1 cellular context compared by ENCODE assay signal in genomic region chr7:1473864-1474512, GRCh38.
TF ChIP-seq lines count a peak whose summit lies in the region.

No MANE protein-coding gene starts in this region.

TF ChIP-seq in HepG2, 621 proteins besides CTCF, POLR2A, EP300 and RAD21 (continued from another document and continues in another):
- peak; percentile 60; the same call in 1 of the 2 replicates for TF ChIP-seq NFKB2 (CRISPR knock-in tag; IDR thresholded peaks at IDR 0.05; ENCODE audit: borderline replicate concordance)
- peak; percentile 43; the same call in 1 of the 2 replicates for TF ChIP-seq ZSCAN21 (CRISPR knock-in tag; IDR thresholded peaks at IDR 0.05; ENCODE audit: borderline replicate concordance)
- TF ChIP-seq TMF1 (CRISPR knock-in tag; IDR thresholded peaks at IDR 0.05; ENCODE audit: low read depth): no peak
- no peak for TF ChIP-seq CSRNP2 (CRISPR knock-in tag; conservative IDR thresholded peaks at IDR 0.05; ENCODE audit: low read depth)
- TF ChIP-seq DR1 (CRISPR knock-in tag; IDR thresholded peaks at IDR 0.05): no peak
- TF ChIP-seq MED13 (CRISPR knock-in tag; IDR thresholded peaks at IDR 0.05): no peak
- TF ChIP-seq RERE (CRISPR knock-in tag; IDR thresholded peaks at IDR 0.05; ENCODE audit: low read depth): no peak
- TF ChIP-seq, protein P1, sequence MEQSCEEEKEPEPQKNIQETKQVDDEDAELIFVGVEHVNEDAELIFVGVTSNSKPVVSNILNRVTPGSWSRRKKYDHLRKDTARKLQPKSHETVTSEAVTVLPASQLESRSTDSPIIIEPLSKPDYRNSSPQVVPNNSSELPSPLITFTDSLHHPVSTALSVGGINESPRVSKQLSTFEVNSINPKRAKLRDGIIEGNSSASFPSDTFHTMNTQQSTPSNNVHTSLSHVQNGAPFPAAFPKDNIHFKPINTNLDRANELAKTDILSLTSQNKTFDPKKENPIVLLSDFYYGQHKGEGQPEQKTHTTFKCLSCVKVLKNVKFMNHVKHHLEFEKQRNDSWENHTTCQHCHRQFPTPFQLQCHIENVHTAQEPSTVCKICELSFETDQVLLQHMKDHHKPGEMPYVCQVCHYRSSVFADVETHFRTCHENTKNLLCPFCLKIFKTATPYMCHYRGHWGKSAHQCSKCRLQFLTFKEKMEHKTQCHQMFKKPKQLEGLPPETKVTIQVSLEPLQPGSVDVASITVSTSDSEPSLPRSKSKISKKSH (CRISPR knock-in tag; IDR thresholded peaks at IDR 0.05; ENCODE audit: borderline replicate concordance): no peak; the same call in 1 of the 2 replicates
- TF ChIP-seq SMAD3 (CRISPR knock-in tag; IDR thresholded peaks at IDR 0.05): no peak
- TF ChIP-seq, protein P2, sequence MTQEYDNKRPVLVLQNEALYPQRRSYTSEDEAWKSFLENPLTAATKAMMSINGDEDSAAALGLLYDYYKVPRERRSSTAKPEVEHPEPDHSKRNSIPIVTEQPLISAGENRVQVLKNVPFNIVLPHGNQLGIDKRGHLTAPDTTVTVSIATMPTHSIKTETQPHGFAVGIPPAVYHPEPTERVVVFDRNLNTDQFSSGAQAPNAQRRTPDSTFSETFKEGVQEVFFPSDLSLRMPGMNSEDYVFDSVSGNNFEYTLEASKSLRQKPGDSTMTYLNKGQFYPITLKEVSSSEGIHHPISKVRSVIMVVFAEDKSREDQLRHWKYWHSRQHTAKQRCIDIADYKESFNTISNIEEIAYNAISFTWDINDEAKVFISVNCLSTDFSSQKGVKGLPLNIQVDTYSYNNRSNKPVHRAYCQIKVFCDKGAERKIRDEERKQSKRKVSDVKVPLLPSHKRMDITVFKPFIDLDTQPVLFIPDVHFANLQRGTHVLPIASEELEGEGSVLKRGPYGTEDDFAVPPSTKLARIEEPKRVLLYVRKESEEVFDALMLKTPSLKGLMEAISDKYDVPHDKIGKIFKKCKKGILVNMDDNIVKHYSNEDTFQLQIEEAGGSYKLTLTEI (CRISPR knock-in tag; conservative IDR thresholded peaks at IDR 0.05): no peak
- no peak for TF ChIP-seq ZMAT3 (CRISPR knock-in tag; conservative IDR thresholded peaks at IDR 0.05)
- no peak for TF ChIP-seq ZMYM3 (CRISPR knock-in tag; IDR thresholded peaks at IDR 0.05)
- no peak for TF ChIP-seq TOE1 (CRISPR knock-in tag; IDR thresholded peaks at IDR 0.05)
- peak; percentile 99 for TF ChIP-seq ZNF263 (CRISPR knock-in tag; IDR thresholded peaks at IDR 0.05)
- no peak for TF ChIP-seq HMGXB3 (CRISPR knock-in tag; IDR thresholded peaks at IDR 0.05; ENCODE audit: borderline replicate concordance)
- peak; percentile 69 for TF ChIP-seq TEAD3 (CRISPR knock-in tag; optimal IDR thresholded peaks at IDR 0.05; ENCODE audit: borderline replicate concordance)
- TF ChIP-seq, protein P3, sequence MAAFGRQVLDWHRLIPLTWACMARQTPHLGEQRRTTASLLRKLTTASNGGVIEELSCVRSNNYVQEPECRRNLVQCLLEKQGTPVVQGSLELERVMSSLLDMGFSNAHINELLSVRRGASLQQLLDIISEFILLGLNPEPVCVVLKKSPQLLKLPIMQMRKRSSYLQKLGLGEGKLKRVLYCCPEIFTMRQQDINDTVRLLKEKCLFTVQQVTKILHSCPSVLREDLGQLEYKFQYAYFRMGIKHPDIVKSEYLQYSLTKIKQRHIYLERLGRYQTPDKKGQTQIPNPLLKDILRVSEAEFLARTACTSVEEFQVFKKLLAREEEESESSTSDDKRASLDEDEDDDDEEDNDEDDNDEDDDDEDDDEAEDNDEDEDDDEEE (CRISPR knock-in tag; IDR thresholded peaks at IDR 0.05): 0 out of 2 replicates have a peak, but pooled peaks have one; percentile 44
- TF ChIP-seq ZMYM4 (CRISPR knock-in tag; IDR thresholded peaks at IDR 0.05): no peak
- no peak for TF ChIP-seq ZNF292 (CRISPR knock-in tag; IDR thresholded peaks at IDR 0.05; ENCODE audit: borderline replicate concordance, low read depth)
- TF ChIP-seq ZFP37 (CRISPR knock-in tag; IDR thresholded peaks at IDR 0.05; ENCODE audit: borderline replicate concordance): 0 out of 2 replicates have a peak, but pooled peaks have one; percentile 63
- TF ChIP-seq DRAP1 (CRISPR knock-in tag; IDR thresholded peaks at IDR 0.05): 0 out of 2 replicates have a peak, but pooled peaks have one; percentile 19
- peak; percentile 36; the same call in 1 of the 2 replicates for TF ChIP-seq ZNF205 (CRISPR knock-in tag; IDR thresholded peaks at IDR 0.05)
- no peak for TF ChIP-seq THAP7 (CRISPR knock-in tag; IDR thresholded peaks at IDR 0.05)
- no peak for TF ChIP-seq ZUFSP (CRISPR knock-in tag; IDR thresholded peaks at IDR 0.05; ENCODE audit: borderline replicate concordance)
- no peak for TF ChIP-seq PAX8 (CRISPR knock-in tag; IDR thresholded peaks at IDR 0.05; ENCODE audit: borderline replicate concordance)
- no peak for TF ChIP-seq JUN (CRISPR knock-in tag; IDR thresholded peaks at IDR 0.05)
- TF ChIP-seq, protein P4, sequence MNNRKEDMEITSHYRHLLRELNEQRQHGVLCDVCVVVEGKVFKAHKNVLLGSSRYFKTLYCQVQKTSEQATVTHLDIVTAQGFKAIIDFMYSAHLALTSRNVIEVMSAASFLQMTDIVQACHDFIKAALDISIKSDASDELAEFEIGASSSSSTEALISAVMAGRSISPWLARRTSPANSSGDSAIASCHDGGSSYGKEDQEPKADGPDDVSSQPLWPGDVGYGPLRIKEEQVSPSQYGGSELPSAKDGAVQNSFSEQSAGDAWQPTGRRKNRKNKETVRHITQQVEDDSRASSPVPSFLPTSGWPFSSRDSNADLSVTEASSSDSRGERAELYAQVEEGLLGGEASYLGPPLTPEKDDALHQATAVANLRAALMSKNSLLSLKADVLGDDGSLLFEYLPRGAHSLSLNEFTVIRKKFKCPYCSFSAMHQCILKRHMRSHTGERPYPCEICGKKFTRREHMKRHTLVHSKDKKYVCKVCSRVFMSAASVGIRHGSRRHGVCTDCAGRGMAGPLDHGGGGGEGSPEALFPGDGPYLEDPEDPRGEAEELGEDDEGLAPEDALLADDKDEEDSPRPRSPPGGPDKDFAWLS (CRISPR knock-in tag; IDR thresholded peaks at IDR 0.05; ENCODE audit: borderline replicate concordance): no peak
- no peak for TF ChIP-seq CREBL2 (CRISPR knock-in tag; IDR thresholded peaks at IDR 0.05; ENCODE audit: borderline replicate concordance)
- TF ChIP-seq ZNF710 (CRISPR knock-in tag; IDR thresholded peaks at IDR 0.05; ENCODE audit: borderline replicate concordance): no peak
- no peak for TF ChIP-seq ZNF607 (CRISPR knock-in tag; IDR thresholded peaks at IDR 0.05; ENCODE audit: borderline replicate concordance)
- TF ChIP-seq FLYWCH1 (CRISPR knock-in tag; IDR thresholded peaks at IDR 0.05): no peak
